In genomic region chr3:12653772-12654171, GRCh38 we compare ENCODE assay signal across 23 cellular contexts. TPM values are rescaled to one million over a fixed set of nuclear protein-coding genes. Genes with fewer than 3 reads are reported as not detected.
DNase-seq lines count a peak whose midpoint lies in the region; ATAC-seq and TF ChIP-seq lines count a peak whose summit lies in the region.
"Had no signal": no experiment of that assay in that cellular context is flagged by ENCODE, and none has a peak within 500 bp of the region (broad histone marks: within the 10 kb centered on the region; RNA-seq: fewer than 3 reads in every experiment).

No MANE protein-coding gene starts in this region.

- no peak for DNase-seq in IMR-90
- DNase-seq in chondrocyte (ENCODE audit: low spot score): no peak
- no peak for DNase-seq in stimulated activated effector memory CD8-positive, alpha-beta T cell treated with anti-CD3 and anti-CD28 coated beads, Interleukin-12 subunit alpha, Interleukin-12 subunit beta, amount 100 ng/mL, for 72 hours (ENCODE audit: low spot score in 2 of 2)
- DNase-seq in SKM-1 (lab: John Stamatoyannopoulos, UW; ENCODE audit: unreplicated experiment): no peak
- DNase-seq in activated CD4-positive, alpha-beta T cell treated with anti-CD3 and anti-CD28 coated beads, Interleukin-2, amount 50 U/mL, for 4 hours: no peak
- no peak for DNase-seq in effector memory CD8-positive, alpha-beta T cell
- DNase-seq: C1 segment of cervical spinal cord; CD8-positive, alpha-beta memory T cell; DMS 273 treated with DMSO at 0.1 percent for 48 hours; DMS79 treated with DMSO at 0.1 percent for 48 hours; GF-D8; NCI-H1048; NCI-H1417; NCI-H1694; NCI-H2029 treated with DMSO at 0.1 percent for 48 hours; NCI-H446 treated with DMSO at 0.1 percent for 48 hours; NCI-H526; SHP77 had no signal

- POLR2A ChIA-PET in IMR-90 (lab: Charles Lee; ENCODE audit: unreplicated experiment): interaction anchor here (0.7 kb wide), 1 partner anchor 8 kb away, joined by 3 read pairs; no protein-coding TSS in a partner anchor

- H3K79me1 ChIP-seq in IMR-90 (ENCODE audit: low read depth in 1 of 2, low read length in 2 of 2): peaks cover 0 to 41% of the 10 kb centered on the region in 2 experiments; a peak in 3 of 4 replicates

- no peak for TF ChIP-seq RAD21 in IMR-90 (IDR thresholded peaks at IDR 0.05; ENCODE audit: low read length)

- H3K9me3 ChIP-seq in IMR-90 (ENCODE audit: control insufficient read depth, insufficient read depth, low read length): no peaks in the 10 kb centered on the region
- H3K9me3 ChIP-seq in neutrophil: no peaks in the 10 kb centered on the region

- 0 out of 2 replicates have a peak overlapping the region, but pooled peaks have one; percentile 8 for H3K14ac ChIP-seq in IMR-90 (replicated peaks; ENCODE audit: low read depth, low read length)

- H3K4me3 ChIP-seq in IMR-90 (ENCODE audit: insufficient read depth, low read depth, low read length): no peak overlapping the region
- no peak overlapping the region for H3K4me3 ChIP-seq in neutrophil (ENCODE audit: low read depth in 1 of 2, low read length in 1 of 2)

- CTCF ChIA-PET in IMR-90 (lab: Yijun Ruan, JAX): interaction anchor here (0.6 kb wide), 2 partner anchors 9 to 17 kb away, joined by 3 to 4 read pairs; no protein-coding TSS in a partner anchor

- H3K4me2 ChIP-seq in IMR-90 (ENCODE audit: low read depth, low read length): no peak overlapping the region

- H2BK15ac ChIP-seq in IMR-90 (ENCODE audit: low read depth, low read length): no peak overlapping the region; the same call in 2 of the 3 replicates

- H3K27ac ChIP-seq in IMR-90 (ENCODE audit: insufficient read depth, low read length) (no peak overlapping the region), neutrophil (peak overlapping the region; percentile 83)
- H3K27ac ChIP-seq: HL-60, RWPE1 had no signal

- H3K4me1 ChIP-seq in IMR-90 (ENCODE audit: control insufficient read depth, insufficient read depth, low read length): peaks cover 7% of the 10 kb centered on the region
- peaks cover 69 to 87% of the 10 kb centered on the region in 2 experiments for H3K4me1 ChIP-seq in neutrophil (ENCODE audit: control insufficient read depth in 1 of 2, insufficient read depth in 1 of 2, low read depth in 1 of 2, low read length in 1 of 2)

- 0 out of 2 replicates have a peak overlapping the region, but pooled peaks have one; percentile 18 for H2AK5ac ChIP-seq in IMR-90 (ENCODE audit: low read depth, low read length)

- intact Hi-C loops in IMR-90 (cut with micrococcal nuclease): no loop called here

- peak overlapping the region; percentile 57; the same call in 1 of the 2 replicates for H3K23ac ChIP-seq in IMR-90 (ENCODE audit: low read depth, low read length)

- peak overlapping the region; percentile 27 for H3K27ac Mint-ChIP-seq in chondrocyte (ENCODE audit: unreplicated experiment)
- peak overlapping the region; percentile 34 for H3K27ac Mint-ChIP-seq in stimulated activated effector memory CD8-positive, alpha-beta T cell treated with anti-CD3 and anti-CD28 coated beads, Interleukin-12 subunit alpha, Interleukin-12 subunit beta, amount 100 ng/mL, for 72 hours
- peak overlapping the region in 1 of 2 donors; percentile 59 for H3K27ac Mint-ChIP-seq in effector memory CD8-positive, alpha-beta T cell

- H2BK20ac ChIP-seq in IMR-90 (ENCODE audit: low read depth, low read length): no peak overlapping the region

- no peak overlapping the region for H2BK5ac ChIP-seq in IMR-90 (ENCODE audit: low read depth, low read length, poor library complexity, severe bottlenecking)

- no peak overlapping the region for H3K56ac ChIP-seq in IMR-90 (ENCODE audit: extremely low read depth, insufficient read depth, low read length)

- no peak overlapping the region for H4K8ac ChIP-seq in IMR-90 (ENCODE audit: low read depth in 2 of 2, low read length in 2 of 2)

- H4K5ac ChIP-seq in IMR-90 (ENCODE audit: low read depth, low read length): no peak overlapping the region

- no TSS peak for BruUV-seq in IMR-90 (replicated peaks; lab: Mats Ljungman, UMichigan)

- TF ChIP-seq CTCF in IMR-90 (conservative IDR thresholded peaks at IDR 0.05; ENCODE audit: low read depth, low read length) (no peak), chondrocyte (IDR thresholded peaks at IDR 0.05) (no peak), neutrophil (IDR thresholded peaks at IDR 0.05) (no peak)

- no peak overlapping the region for H3K9ac ChIP-seq in IMR-90 (ENCODE audit: low read depth, low read length)

- no peak overlapping the region for H2AFZ ChIP-seq in IMR-90 (replicated peaks; ENCODE audit: low read length, poor library complexity)

- H3K4me1 Mint-ChIP-seq in chondrocyte (ENCODE audit: low read depth): peaks cover 45% of the 10 kb centered on the region
- peaks cover 41% of the 10 kb centered on the region for H3K4me1 Mint-ChIP-seq in stimulated activated effector memory CD8-positive, alpha-beta T cell treated with anti-CD3 and anti-CD28 coated beads, Interleukin-12 subunit alpha, Interleukin-12 subunit beta, amount 100 ng/mL, for 72 hours
- peaks cover 40 to 53% of the 10 kb centered on the region in 2 donors for H3K4me1 Mint-ChIP-seq in effector memory CD8-positive, alpha-beta T cell (ENCODE audit: low read depth in 2 of 2)

- no peaks in the 10 kb centered on the region for H3K27me3 Mint-ChIP-seq in chondrocyte (ENCODE audit: low read depth)
- H3K27me3 Mint-ChIP-seq in effector memory CD8-positive, alpha-beta T cell: no peaks in the 10 kb centered on the region
- H3K27me3 Mint-ChIP-seq: CD8-positive, alpha-beta memory T cell had no signal

- no peaks in the 10 kb centered on the region for H3K9me3 Mint-ChIP-seq in chondrocyte (ENCODE audit: low read depth)
- H3K9me3 Mint-ChIP-seq in stimulated activated effector memory CD8-positive, alpha-beta T cell treated with anti-CD3 and anti-CD28 coated beads, Interleukin-12 subunit alpha, Interleukin-12 subunit beta, amount 100 ng/mL, for 72 hours: no peaks in the 10 kb centered on the region
- no peaks in the 10 kb centered on the region for H3K9me3 Mint-ChIP-seq in effector memory CD8-positive, alpha-beta T cell
- H3K9me3 Mint-ChIP-seq: CD8-positive, alpha-beta memory T cell had no signal

- no peak overlapping the region for H2AK9ac ChIP-seq in IMR-90 (replicated peaks; ENCODE audit: low read depth, low read length, poor library complexity)

- H3K36me3 ChIP-seq in IMR-90 (ENCODE audit: control insufficient read depth, insufficient read depth, low read length) (no peaks in the 10 kb centered on the region), neutrophil (peaks cover 6% of the 10 kb centered on the region)

- H2BK120ac ChIP-seq in IMR-90 (ENCODE audit: low read depth, low read length): no peak overlapping the region

- peaks cover 90% of the 10 kb centered on the region for H4K20me1 ChIP-seq in IMR-90 (ENCODE audit: insufficient read depth, low read length)

- H3K9me1 ChIP-seq in IMR-90 (ENCODE audit: insufficient read depth, low read length): peaks cover 20% of the 10 kb centered on the region

- H3K18ac ChIP-seq in IMR-90 (ENCODE audit: low read depth, low read length): no peak overlapping the region

- no peak overlapping the region for H3K4me3 Mint-ChIP-seq in chondrocyte (ENCODE audit: unreplicated experiment)
- no peak overlapping the region for H3K4me3 Mint-ChIP-seq in stimulated activated effector memory CD8-positive, alpha-beta T cell treated with anti-CD3 and anti-CD28 coated beads, Interleukin-12 subunit alpha, Interleukin-12 subunit beta, amount 100 ng/mL, for 72 hours
- peak overlapping the region in 1 of 2 donors; percentile 45 for H3K4me3 Mint-ChIP-seq in effector memory CD8-positive, alpha-beta T cell

- H3K36me3 Mint-ChIP-seq in chondrocyte (ENCODE audit: low read depth): peaks cover 2% of the 10 kb centered on the region
- H3K36me3 Mint-ChIP-seq in stimulated activated effector memory CD8-positive, alpha-beta T cell treated with anti-CD3 and anti-CD28 coated beads, Interleukin-12 subunit alpha, Interleukin-12 subunit beta, amount 100 ng/mL, for 72 hours: peaks cover 18% of the 10 kb centered on the region
- H3K36me3 Mint-ChIP-seq in effector memory CD8-positive, alpha-beta T cell (ENCODE audit: insufficient read depth): peaks cover 11% of the 10 kb centered on the region

- no peak overlapping the region for H4K91ac ChIP-seq in IMR-90 (ENCODE audit: insufficient read depth, low read depth, low read length)

- H3K4ac ChIP-seq in IMR-90 (ENCODE audit: low read depth, low read length): 0 out of 2 replicates have a peak overlapping the region, but pooled peaks have one; percentile 29

- in situ Hi-C loops in IMR-90 (cut with MboI; ENCODE audit: low sequenced_read_pairs): no loop called here

- no peaks in the 10 kb centered on the region for H3K27me3 ChIP-seq in IMR-90 (ENCODE audit: control insufficient read depth, insufficient read depth, low read length)
- H3K27me3 ChIP-seq in neutrophil: no peaks in the 10 kb centered on the region

- ATAC-seq in IMR-90 (ENCODE audit: low read depth): no peak
- ATAC-seq in stimulated activated effector memory CD8-positive, alpha-beta T cell treated with anti-CD3 and anti-CD28 coated beads, Interleukin-12 subunit alpha, Interleukin-12 subunit beta, amount 100 ng/mL, for 72 hours: no peak
- ATAC-seq in effector memory CD8-positive, alpha-beta T cell (replicated peaks): no peak
- ATAC-seq: HCT116, Panc1 had no signal

- no CpG with 5 or more reads among the region's 4 CpGs for WGBS in IMR-90 (ENCODE audit: extremely low coverage in 2 of 2, insufficient read length in 1 of 2), 2 experiments

- dilution Hi-C loops in IMR-90 (cut with HindIII; ENCODE audit: low sequenced_read_pairs, unreplicated experiment): no loop called here

- TF ChIP-seq POLR2A in IMR-90 (IDR thresholded peaks at IDR 0.05; ENCODE audit: low read depth, low read length): no peak

TF ChIP-seq in IMR-90, 13 proteins besides CTCF, POLR2A, EP300 and RAD21 (continues in another document):
- TF ChIP-seq CHD1 (IDR thresholded peaks at IDR 0.05; ENCODE audit: low read depth, low read length) (no peak), RFX5 (IDR thresholded peaks at IDR 0.05; ENCODE audit: low read depth, low read length) (no peak), USF2 (IDR thresholded peaks at IDR 0.05; ENCODE audit: low read depth, low read length) (no peak), FOS (IDR thresholded peaks at IDR 0.05; ENCODE audit: low read depth, low read length) (no peak), MAFK (IDR thresholded peaks at IDR 0.05; ENCODE audit: low read depth, low read length) (no peak), MAZ (IDR thresholded peaks at IDR 0.05; ENCODE audit: borderline replicate concordance, low read depth, low read length) (no peak)

RNA-seq across cellular contexts. Expression of gene RAF1, which starts 10.1 kb away (rescaled TPM):
- 128 and 151 TPM in 2 replicates for total RNA-seq in IMR-90 (2012; rRNA removed)
- 101 and 115 TPM in 2 replicates for polyA plus RNA-seq in IMR-90 (2012; rRNA removed)
- 38.5 and 44.5 TPM in 2 replicates for polyA plus RNA-seq in IMR-90 (2012; cell fraction: cytosol; rRNA removed)
- polyA plus RNA-seq in IMR-90 (2012; cell fraction: nucleus; rRNA removed; ENCODE audit: low replicate concordance): 102 and 261 TPM in 2 replicates
- 80.7 to 97.9 TPM (median 85.0 TPM) in 3 replicates for total RNA-seq in chondrocyte
